In the genomic region with DNA sequence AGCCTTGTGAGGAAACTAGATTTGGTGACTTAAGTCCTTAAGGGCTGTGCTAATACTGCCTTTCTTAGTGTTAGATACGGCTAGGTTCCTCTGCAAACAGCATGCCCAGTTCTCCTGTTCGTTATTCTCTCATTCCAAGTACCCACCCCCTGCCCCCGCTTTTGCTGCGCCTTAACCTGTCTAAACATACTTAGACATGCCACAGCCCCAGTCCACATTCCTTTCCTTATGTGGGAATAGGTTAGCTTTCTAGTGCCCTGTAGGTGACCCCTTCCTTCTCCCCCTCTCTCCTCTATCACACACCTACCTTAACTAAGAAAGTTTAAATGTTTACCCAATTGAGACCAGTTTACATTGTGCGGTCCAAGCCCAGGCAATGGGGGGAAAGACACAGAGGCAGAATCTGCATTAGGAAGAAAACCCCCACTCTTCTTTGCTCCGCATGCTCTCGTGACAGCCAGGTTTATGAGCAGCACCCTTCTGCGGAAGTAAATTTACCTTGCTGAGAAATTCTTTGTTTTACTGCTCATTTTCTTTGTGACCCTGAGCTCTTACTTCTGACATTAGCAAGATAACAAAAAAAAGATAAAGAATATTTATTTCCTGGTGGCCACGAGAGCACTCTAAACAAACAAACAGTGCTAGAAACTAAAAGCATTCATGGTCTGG, we compare ENCODE assay signal across 21 cellular contexts. TPM values are rescaled to one million over a fixed set of nuclear protein-coding genes. Genes with fewer than 3 reads are reported as not detected.
DNase-seq lines count a peak whose midpoint lies in the region; FAIRE-seq and TF ChIP-seq lines count a peak whose summit lies in the region.
"Had no signal": no experiment of that assay in that cellular context is flagged by ENCODE, and none has a peak within 500 bp of the region (broad histone marks: within the 10 kb centered on the region; RNA-seq: fewer than 3 reads in every experiment).

No MANE protein-coding gene starts in this region.

- H3K36me3 Mint-ChIP-seq in neural progenitor cell, result no peaks in the 10 kb centered on the region
- H3K36me3 Mint-ChIP-seq: CD14-positive monocyte had no signal

- H3K9me3 ChIP-seq in HEK293 (ENCODE audit: control insufficient read depth, insufficient read depth, low read depth, low read length) (no peaks in the 10 kb centered on the region), hepatocyte (ENCODE audit: low read depth) (no peaks in the 10 kb centered on the region), neural progenitor cell (ENCODE audit: low read depth) (no peaks in the 10 kb centered on the region), mesenchymal stem cell (ENCODE audit: control insufficient read depth, low read length) (peaks cover 21% of the 10 kb centered on the region)
- H3K9me3 ChIP-seq: HAP-1 had no signal

- H2BK120ac ChIP-seq in mesenchymal stem cell (ENCODE audit: low read depth, low read length), result no peak overlapping the region

- TF ChIP-seq CTCF in HEK293 (tag by site-specific recombination; IDR thresholded peaks at IDR 0.05) (no peak), bronchial epithelial cell (IDR thresholded peaks at IDR 0.05; ENCODE audit: insufficient read depth, low read length, severe bottlenecking) (no peak), hepatocyte (IDR thresholded peaks at IDR 0.05; ENCODE audit: poor library complexity) (no peak), neural progenitor cell (IDR thresholded peaks at IDR 0.05) (no peak)

- no peak overlapping the region for H2AK5ac ChIP-seq in mesenchymal stem cell (ENCODE audit: low read length, severe bottlenecking)

- H3K79me1 ChIP-seq in mesenchymal stem cell (replicated peaks; ENCODE audit: low read length, poor library complexity, severe bottlenecking), result no peaks in the 10 kb centered on the region

- H3K18ac ChIP-seq in mesenchymal stem cell (ENCODE audit: low read depth in 1 of 2, low read length in 2 of 2), result no peak overlapping the region

- H3K27ac ChIP-seq in HEK293 (ENCODE audit: extremely low read depth, low read depth, low read length) (no peak overlapping the region), hepatocyte (peak overlapping the region; percentile 87), neural progenitor cell (no peak overlapping the region), mesenchymal stem cell (ENCODE audit: low read length, poor library complexity, severe bottlenecking) (no peak overlapping the region)
- H3K27ac ChIP-seq: 22Rv1, A549, BLaER1 had no signal

- no peaks in the 10 kb centered on the region for H3K9me2 ChIP-seq in hepatocyte (replicated peaks; ENCODE audit: insufficient read depth)

- no peaks in the 10 kb centered on the region for H3K79me2 ChIP-seq in hepatocyte
- no peaks in the 10 kb centered on the region for H3K79me2 ChIP-seq in neural progenitor cell (ENCODE audit: low read depth)

- WGBS in hepatocyte (ENCODE audit: low lambda C conversion rate, missing lambda C conversion rate), result 21% methylated on average over 9 of the region's 9 CpGs
- 82% methylated on average over 8 of the region's 9 CpGs for WGBS in mesenchymal stem cell

- no peak for FAIRE-seq in bronchial epithelial cell (lab: Jason Lieb, UNC)
- FAIRE-seq: A549, GM12891, GM19239, HTR-8/SVneo had no signal

- no peak overlapping the region for H2BK12ac ChIP-seq in mesenchymal stem cell (ENCODE audit: low read length in 2 of 2)

- POLR2A ChIA-PET in HEK293 (lab: Yijun Ruan, JAX), result no interaction called here

- no peak overlapping the region for H4K8ac ChIP-seq in mesenchymal stem cell (ENCODE audit: low read length)

- no peak overlapping the region for H2AFZ ChIP-seq in hepatocyte
- H2AFZ ChIP-seq in neural progenitor cell (replicated peaks), result peak overlapping the region; percentile 58
- H2AFZ ChIP-seq in mesenchymal stem cell (ENCODE audit: low read depth, low read length), result no peak overlapping the region

- CTCF ChIA-PET in HEK293 (lab: Yijun Ruan, JAX), result no interaction called here

- H3K4me1 ChIP-seq in HEK293 (ENCODE audit: control insufficient read depth, insufficient read depth, low read length), result no peaks in the 10 kb centered on the region
- peaks cover 25% of the 10 kb centered on the region for H3K4me1 ChIP-seq in hepatocyte (ENCODE audit: insufficient read depth)
- no peaks in the 10 kb centered on the region for H3K4me1 ChIP-seq in neural progenitor cell
- peaks cover 2% of the 10 kb centered on the region for H3K4me1 ChIP-seq in mesenchymal stem cell (ENCODE audit: control insufficient read depth, insufficient read depth, low read depth, low read length)
- H3K4me1 ChIP-seq: A549, BLaER1, HAP-1 had no signal

- H3K36me3 ChIP-seq in HEK293 (ENCODE audit: control insufficient read depth in 2 of 2, insufficient read depth in 1 of 2, low read length in 2 of 2) (no peaks in the 10 kb centered on the region), bronchial epithelial cell (ENCODE audit: control insufficient read depth, insufficient read depth, low read length) (no peaks in the 10 kb centered on the region), hepatocyte (replicated peaks; ENCODE audit: insufficient read depth, low read depth) (no peaks in the 10 kb centered on the region), neural progenitor cell (no peaks in the 10 kb centered on the region), mesenchymal stem cell (ENCODE audit: control insufficient read depth in 1 of 2, insufficient read depth in 2 of 2, low read depth in 1 of 2, low read length in 2 of 2) (no peaks in the 10 kb centered on the region)
- H3K36me3 ChIP-seq: BLaER1, HAP-1 had no signal

- H3K4me1 Mint-ChIP-seq in neural progenitor cell, result peaks cover 3% of the 10 kb centered on the region
- H3K4me1 Mint-ChIP-seq: CD14-positive monocyte; CD4-positive, alpha-beta memory T cell had no signal

- no peak overlapping the region for H4K91ac ChIP-seq in mesenchymal stem cell (ENCODE audit: low read length)

- H4K20me1 ChIP-seq in hepatocyte (ENCODE audit: insufficient read depth, poor library complexity, severe bottlenecking), result no peaks in the 10 kb centered on the region
- H4K20me1 ChIP-seq in neural progenitor cell (ENCODE audit: low read depth), result no peaks in the 10 kb centered on the region
- H4K20me1 ChIP-seq: BLaER1 had no signal

- no peaks in the 10 kb centered on the region for H3F3A ChIP-seq in neural progenitor cell (ENCODE audit: low read depth)

- peaks cover 5% of the 10 kb centered on the region for H3K27me3 Mint-ChIP-seq in neural progenitor cell (ENCODE audit: insufficient read depth, low read depth)

- H2BK5ac ChIP-seq in mesenchymal stem cell (ENCODE audit: low read depth, low read length, poor library complexity, severe bottlenecking), result no peak overlapping the region

- H3K27ac Mint-ChIP-seq in neural progenitor cell, result no peak overlapping the region
- H3K27ac Mint-ChIP-seq: CD14-positive monocyte; CD4-positive, alpha-beta memory T cell had no signal

- H3K4me3 ChIP-seq in HEK293 (ENCODE audit: low read depth, low read length) (no peak overlapping the region), bronchial epithelial cell (ENCODE audit: low read depth, low read length) (no peak overlapping the region), hepatocyte (no peak overlapping the region), neural progenitor cell (no peak overlapping the region), mesenchymal stem cell (ENCODE audit: insufficient read depth in 1 of 2, low read depth in 1 of 2, low read length in 2 of 2) (no peak overlapping the region)
- H3K4me3 ChIP-seq: A549, BLaER1, HAP-1 had no signal

- H3K4me2 ChIP-seq in hepatocyte (peak overlapping the region; percentile 42), neural progenitor cell (peak overlapping the region; percentile 8), mesenchymal stem cell (ENCODE audit: low read length, poor library complexity, severe bottlenecking) (no peak overlapping the region)
- H3K4me2 ChIP-seq: A549, BLaER1 had no signal

- H3K9me3 Mint-ChIP-seq in neural progenitor cell, result peaks cover 21% of the 10 kb centered on the region

- no peak overlapping the region for H3K23ac ChIP-seq in mesenchymal stem cell (ENCODE audit: low read length in 2 of 2)

- H3K9ac ChIP-seq in neural progenitor cell, result no peak overlapping the region
- no peak overlapping the region for H3K9ac ChIP-seq in mesenchymal stem cell (ENCODE audit: low read length)
- H3K9ac ChIP-seq: BLaER1 had no signal

- H3K4ac ChIP-seq in mesenchymal stem cell (ENCODE audit: low read depth in 1 of 2, low read length in 2 of 2), result no peak overlapping the region

- H3K27me3 ChIP-seq in bronchial epithelial cell (ENCODE audit: control insufficient read depth, insufficient read depth, low read length) (no peaks in the 10 kb centered on the region), hepatocyte (no peaks in the 10 kb centered on the region), neural progenitor cell (no peaks in the 10 kb centered on the region), mesenchymal stem cell (ENCODE audit: control insufficient read depth in 1 of 2, insufficient read depth in 1 of 2, low read length in 2 of 2) (peaks cover 0 to 2% of the 10 kb centered on the region in 2 experiments)

- DNase-seq in bronchial epithelial cell (ENCODE audit: low read depth), result peak; percentile 45
- peak; percentile 70 for DNase-seq in hepatocyte (ENCODE audit: low spot score)
- DNase-seq in neural progenitor cell (ENCODE audit: low spot score), result peak; percentile 8
- no peak for DNase-seq in GM03348 (ENCODE audit: low spot score)
- no peak for DNase-seq in mesenchymal stem cell
- DNase-seq in UCSD-AML1 (lab: John Stamatoyannopoulos, UW; ENCODE audit: unreplicated experiment), result no peak
- no peak for DNase-seq in foreskin melanocyte
- DNase-seq: CD4-positive, alpha-beta memory T cell; DMS153; DMS79; GF-D8; IMR-90 had no signal

- no peak overlapping the region for H3K14ac ChIP-seq in mesenchymal stem cell (ENCODE audit: low read length in 2 of 2)

- H2BK15ac ChIP-seq in mesenchymal stem cell (ENCODE audit: low read depth, poor library complexity, severe bottlenecking), result no peak overlapping the region

- H3K4me3 Mint-ChIP-seq in neural progenitor cell, result no peak overlapping the region
- H3K4me3 Mint-ChIP-seq: CD14-positive monocyte; CD4-positive, alpha-beta memory T cell had no signal

TF ChIP-seq in HEK293, 187 proteins besides CTCF, POLR2A, EP300 and RAD21:
- no peak for TF ChIP-seq GLI2 (tag by site-specific recombination; IDR thresholded peaks at IDR 0.05; ENCODE audit: borderline replicate concordance, low read depth)
- peak; percentile 89 for TF ChIP-seq SETDB1 (IDR thresholded peaks at IDR 0.05; ENCODE audit: insufficient read length, low read length)
TF ChIP-seq in HEK293: peak in this region for 1.

RNA-seq across cellular contexts. Expression of a gene that starts 48.8 kb away (rescaled TPM):
- total RNA-seq in bronchial epithelial cell (25.1 and 115 TPM in 2 replicates), hepatocyte (833 and 1,051 TPM in 2 replicates), neural progenitor cell (ENCODE audit: low replicate concordance) (727 and 820 TPM in 2 replicates)
- 302 and 335 TPM in 2 replicates for polyA plus RNA-seq in hepatocyte
- 5,108 TPM for polyA plus RNA-seq in mesenchymal stem cell (2013, experiment 1 of 2)
- polyA plus RNA-seq in mesenchymal stem cell (2013, experiment 2 of 2), result 5,084 TPM

Comparison
In these comparisons a context has a peak if more than half of its experiments do, and no peak if none do; other contexts are left out.
1. DNase-seq: peak in bronchial epithelial cell (single experiment), hepatocyte (single experiment) and neural progenitor cell (single experiment); none in GM03348 (single experiment), mesenchymal stem cell (single experiment), UCSD-AML1 (single experiment) and foreskin melanocyte (single experiment).